Comparison of ENCODE assay signal across 1 cellular context in genomic region chr15:67253103-67253502, GRCh38.
TF ChIP-seq lines count a peak whose summit lies in the region.

No MANE protein-coding gene starts in this region.

TF ChIP-seq in endothelial cell of umbilical vein, 7 proteins besides CTCF, POLR2A, EP300 and RAD21:
- no peak for TF ChIP-seq MYC (IDR thresholded peaks at IDR 0.05; ENCODE audit: low read depth, low read length)
- TF ChIP-seq EZH2 (IDR thresholded peaks at IDR 0.05; ENCODE audit: borderline replicate concordance, low read depth, low read length, severe bottlenecking), result no peak
- no peak for TF ChIP-seq GATA2 (IDR thresholded peaks at IDR 0.05; ENCODE audit: insufficient read depth, insufficient read length, low read depth, low read length)
- TF ChIP-seq POLR2AphosphoS5 (IDR thresholded peaks at IDR 0.05; ENCODE audit: insufficient read depth, low read depth, low read length), result no peak
- TF ChIP-seq, protein P1, sequence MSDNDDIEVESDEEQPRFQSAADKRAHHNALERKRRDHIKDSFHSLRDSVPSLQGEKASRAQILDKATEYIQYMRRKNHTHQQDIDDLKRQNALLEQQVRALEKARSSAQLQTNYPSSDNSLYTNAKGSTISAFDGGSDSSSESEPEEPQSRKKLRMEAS (IDR thresholded peaks at IDR 0.05; ENCODE audit: insufficient read depth, insufficient read length), result no peak
- no peak for TF ChIP-seq FOS (IDR thresholded peaks at IDR 0.05; ENCODE audit: borderline replicate concordance, insufficient read depth, low read length)
- TF ChIP-seq JUN (IDR thresholded peaks at IDR 0.05; ENCODE audit: borderline replicate concordance, insufficient read depth, insufficient read length, low read depth), result no peak
